In the genomic region with DNA sequence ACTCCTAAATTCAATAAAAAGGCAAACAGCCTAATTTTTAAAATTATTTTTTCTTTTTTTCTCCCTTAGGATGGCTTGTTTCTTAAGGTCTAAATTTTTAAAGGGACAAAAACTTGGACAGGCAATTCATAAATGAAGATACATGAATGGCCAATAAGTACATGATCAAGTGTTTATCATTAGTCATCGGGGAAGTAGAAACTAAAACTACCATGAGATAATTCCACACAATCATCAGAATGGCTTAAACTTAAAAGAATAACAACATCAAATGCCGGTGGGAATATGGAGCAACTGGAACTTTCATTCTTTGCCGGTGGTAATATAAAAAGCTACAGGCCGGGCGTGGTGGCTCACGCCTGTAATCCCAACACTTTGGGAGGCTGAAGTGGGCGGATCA, we compare ENCODE assay signal across 13 cellular contexts. TPM values are rescaled to one million over a fixed set of nuclear protein-coding genes. Genes with fewer than 3 reads are reported as not detected.
DNase-seq lines count a peak whose midpoint lies in the region; ATAC-seq and TF ChIP-seq lines count a peak whose summit lies in the region.
"Had no signal": no experiment of that assay in that cellular context is flagged by ENCODE, and none has a peak within 500 bp of the region (broad histone marks: within the 10 kb centered on the region; RNA-seq: fewer than 3 reads in every experiment).

No MANE protein-coding gene starts in this region.

- H3K4me3 ChIP-seq in epithelial cell of esophagus (ENCODE audit: low read length) (no peak overlapping the region), osteoblast (ENCODE audit: insufficient read depth, low read length) (no peak overlapping the region)

- no peak overlapping the region for H3K27ac Mint-ChIP-seq in activated T-helper 17 cell treated with anti-CD3 and anti-CD28 coated beads, Interleukin-2, amount 50 U/mL, for 72 hours
- H3K27ac Mint-ChIP-seq: B cell; CD4-positive, alpha-beta T cell had no signal

- H3K27ac ChIP-seq in RWPE1 (peak overlapping the region; percentile 39; the same call in 1 of the 2 replicates), osteoblast (ENCODE audit: low read depth, low read length) (peak overlapping the region; percentile 95)

- TF ChIP-seq CTCF in RWPE1 (conservative IDR thresholded peaks at IDR 0.05; ENCODE audit: low read depth) (no peak), epithelial cell of esophagus (IDR thresholded peaks at IDR 0.05; ENCODE audit: insufficient read depth, low read depth, low read length, missing control alignments) (no peak), osteoblast (IDR thresholded peaks at IDR 0.05; ENCODE audit: extremely low read depth, low read depth, low read length) (no peak)

- no peaks in the 10 kb centered on the region for H3K9me3 Mint-ChIP-seq in activated T-helper 17 cell treated with anti-CD3 and anti-CD28 coated beads, Interleukin-2, amount 50 U/mL, for 72 hours
- H3K9me3 Mint-ChIP-seq: CD4-positive, alpha-beta T cell had no signal

- H2AFZ ChIP-seq in osteoblast (ENCODE audit: low read length) = no peak overlapping the region

- H4K20me1 ChIP-seq in osteoblast (ENCODE audit: insufficient read depth, low read length) = no peaks in the 10 kb centered on the region

- peaks cover 19% of the 10 kb centered on the region for H3K36me3 ChIP-seq in osteoblast (ENCODE audit: insufficient read depth, low read length)

- no peak overlapping the region for H3K4me3 Mint-ChIP-seq in activated T-helper 17 cell treated with anti-CD3 and anti-CD28 coated beads, Interleukin-2, amount 50 U/mL, for 72 hours
- H3K4me3 Mint-ChIP-seq: B cell; CD4-positive, alpha-beta T cell had no signal

- H3K4me2 ChIP-seq in osteoblast (ENCODE audit: insufficient read depth, low read length) = no peak overlapping the region

- ATAC-seq in activated T-helper 17 cell treated with anti-CD3 and anti-CD28 coated beads, Interleukin-2, amount 50 U/mL, for 72 hours (replicated peaks) = no peak
- ATAC-seq in left ventricle myocardium superior = no peak

- no peaks in the 10 kb centered on the region for H3K36me3 Mint-ChIP-seq in activated T-helper 17 cell treated with anti-CD3 and anti-CD28 coated beads, Interleukin-2, amount 50 U/mL, for 72 hours (ENCODE audit: low read depth)

- H3K9me3 ChIP-seq in osteoblast (ENCODE audit: low read depth, low read length) = peaks cover 2% of the 10 kb centered on the region

- H3K27me3 ChIP-seq in osteoblast (ENCODE audit: insufficient read depth, low read length) = no peaks in the 10 kb centered on the region

- intact Hi-C loops in left ventricle myocardium superior (cut with micrococcal nuclease) = no loop called here

- DNase-seq in ELR (ENCODE audit: low read depth) (peak; percentile 59), RWPE1 (ENCODE audit: low spot score) (no peak), epithelial cell of esophagus (ENCODE audit: low read depth) (peak; percentile 36), osteoblast (ENCODE audit: insufficient read length, low spot score, missing footprints) (peak; percentile 77), NCI-H146 treated with DMSO at 0.1 percent for 48 hours (lab: John Stamatoyannopoulos, UW; ENCODE audit: unreplicated experiment) (no peak), left ventricle myocardium superior (no peak)
- no peak for DNase-seq in activated effector memory CD4-positive, alpha-beta T cell treated with anti-CD3 and anti-CD28 coated beads, Interleukin-2, amount 50 U/mL, for 16 hours
- DNase-seq: C1 segment of cervical spinal cord; CD4-positive, alpha-beta T cell; DMS153; DMS79 treated with DMSO at 0.1 percent for 48 hours had no signal

- CTCF ChIA-PET in RWPE1 (lab: Yijun Ruan, JAX) = interaction anchor here (0.6 kb wide), 1 partner anchor 225 kb away, joined by 4 read pairs; no protein-coding TSS in a partner anchor

- POLR2A ChIA-PET in RWPE1 (lab: Yijun Ruan, JAX; ENCODE audit: low non-redundant PET) = interaction anchor here (0.6 kb wide), 1 partner anchor 40 kb away, joined by 3 read pairs; no protein-coding TSS in a partner anchor

- H3K79me2 ChIP-seq in osteoblast (ENCODE audit: insufficient read depth, low read length) = peaks cover 34% of the 10 kb centered on the region

- H3K4me1 Mint-ChIP-seq in activated T-helper 17 cell treated with anti-CD3 and anti-CD28 coated beads, Interleukin-2, amount 50 U/mL, for 72 hours = no peaks in the 10 kb centered on the region
- H3K4me1 Mint-ChIP-seq: B cell had no signal

- no peaks in the 10 kb centered on the region for H3K27me3 Mint-ChIP-seq in activated T-helper 17 cell treated with anti-CD3 and anti-CD28 coated beads, Interleukin-2, amount 50 U/mL, for 72 hours
- H3K27me3 Mint-ChIP-seq: B cell; CD4-positive, alpha-beta T cell had no signal

- peaks cover 53% of the 10 kb centered on the region for H3K4me1 ChIP-seq in osteoblast (ENCODE audit: insufficient read depth, low read length)

RNA-seq across cellular contexts. Expression of gene MOK, which starts 29.1 kb away (rescaled TPM):
- total RNA-seq in osteoblast = 81.0 and 86.1 TPM in 2 replicates
- 1 to 10 TPM; 2.3 to 5.5 TPM for total RNA-seq in activated T-helper 17 cell treated with anti-CD3 and anti-CD28 coated beads, Interleukin-2, amount 50 U/mL, for 72 hours
- 10.9 TPM for total RNA-seq in left ventricle myocardium superior

RNA-seq across cellular contexts. Expression of gene ZNF839, which starts 43.7 kb away (rescaled TPM):
- total RNA-seq in osteoblast = 7.2 and 9.1 TPM in 2 replicates
- total RNA-seq in activated T-helper 17 cell treated with anti-CD3 and anti-CD28 coated beads, Interleukin-2, amount 50 U/mL, for 72 hours = 10 to 100 TPM in 1 of 2 donors, 1 to 10 TPM in 1; 8.2 to 11.2 TPM
- 7.4 TPM for total RNA-seq in left ventricle myocardium superior

Comparison
In these comparisons a context has a peak if more than half of its experiments do, and no peak if none do; other contexts are left out.
1. DNase-seq: peak in ELR (single experiment), epithelial cell of esophagus (single experiment) and osteoblast (single experiment); none in RWPE1 (single experiment), activated effector memory CD4-positive, alpha-beta T cell treated with anti-CD3 and anti-CD28 coated beads, Interleukin-2, amount 50 U/mL, for 16 hours (single experiment), NCI-H146 treated with DMSO at 0.1 percent for 48 hours (single experiment) and left ventricle myocardium superior (single experiment).